Comparison of ENCODE assay signal across 3 cellular contexts in the genomic region with DNA sequence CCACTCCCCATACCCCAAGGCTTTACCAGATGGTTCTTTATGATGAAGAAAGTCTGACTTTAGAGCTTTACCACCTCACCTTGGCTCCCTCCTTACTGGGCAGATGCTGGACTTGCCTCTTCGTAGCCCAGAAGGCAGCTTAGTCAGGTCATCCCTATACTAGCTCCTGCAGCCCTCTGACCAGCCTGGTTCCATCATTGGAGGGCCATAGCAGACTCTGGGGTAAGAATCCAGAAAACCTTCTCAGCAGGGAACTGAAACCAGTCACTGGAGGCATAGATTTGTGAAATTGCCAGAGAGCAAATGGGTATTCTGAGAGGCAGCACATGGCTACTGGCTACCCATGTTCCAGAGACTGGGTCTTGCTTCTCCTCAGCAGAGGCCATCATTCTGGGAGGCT. TPM values are rescaled to one million over a fixed set of nuclear protein-coding genes. Genes with fewer than 3 reads are reported as not detected.
"Had no signal": no experiment of that assay in that cellular context is flagged by ENCODE, and none has a peak within 500 bp of the region (broad histone marks: within the 10 kb centered on the region; RNA-seq: fewer than 3 reads in every experiment).

No MANE protein-coding gene starts in this region.

- H3K4me3 ChIP-seq: GM12878 had no signal

- ATAC-seq: GM12878 had no signal

- DNase-seq: GDM1, GF-D8 had no signal

RNA-seq across cellular contexts. Expression of a gene that starts 21.8 kb away (rescaled TPM):
- total RNA-seq: GM12878 had no signal
- polyA plus RNA-seq: GM12878 had no signal
